ENCODE assay signal across 9 cellular contexts in genomic region chr1:100463809-100464424, GRCh38.
A peak's percentile ranks its signal among the peaks of the same experiment; 100 is the strongest.
DNase-seq lines count a peak whose midpoint lies in the region; ATAC-seq, FAIRE-seq and TF ChIP-seq lines count a peak whose summit lies in the region.
"Had no signal": no experiment of that assay in that cellular context is flagged by ENCODE, and none has a peak within 500 bp of the region (broad histone marks: within the 10 kb centered on the region; RNA-seq: fewer than 3 reads in every experiment).

No MANE protein-coding gene starts in this region.

- H2AFZ ChIP-seq in OCI-LY1 (ENCODE audit: low read length): no peak overlapping the region

- H3K4me2 ChIP-seq in OCI-LY1 (ENCODE audit: low read length): peak overlapping the region; percentile 21; the same call in 1 of the 2 replicates

- no peaks in the 10 kb centered on the region for H3K9me2 ChIP-seq in OCI-LY1 (ENCODE audit: low read depth, low read length)

- H3K27ac ChIP-seq in OCI-LY1 (ENCODE audit: low read depth, low read length, poor library complexity, severe bottlenecking): no peak overlapping the region
- H3K27ac ChIP-seq: epithelial cell of prostate had no signal

- no peak for FAIRE-seq in HTR-8/SVneo (lab: Jason Lieb, UNC)

- TF ChIP-seq CTCF in OCI-LY1 (IDR thresholded peaks at IDR 0.05; ENCODE audit: low read length) (peak; percentile 95), osteocyte (IDR thresholded peaks at IDR 0.05) (peak; percentile 84)

- H3K27ac Mint-ChIP-seq in osteocyte (ENCODE audit: unreplicated experiment): no peak overlapping the region

- no peaks in the 10 kb centered on the region for H3K36me3 ChIP-seq in OCI-LY1 (ENCODE audit: insufficient read depth, low read length)

- no peaks in the 10 kb centered on the region for H3K79me2 ChIP-seq in OCI-LY1 (ENCODE audit: insufficient read depth, low read length)

- H3K9me3 ChIP-seq in OCI-LY1 (ENCODE audit: low read length): no peaks in the 10 kb centered on the region

- H4K20me1 ChIP-seq in OCI-LY1 (ENCODE audit: insufficient read depth, low read length): no peaks in the 10 kb centered on the region

- no peak overlapping the region for H3K4me3 ChIP-seq in OCI-LY1 (ENCODE audit: low read depth, low read length, poor library complexity, severe bottlenecking)

- peaks cover 12% of the 10 kb centered on the region for H3K4me1 Mint-ChIP-seq in osteocyte (ENCODE audit: unreplicated experiment)

- no peak overlapping the region for H3K9ac ChIP-seq in OCI-LY1 (ENCODE audit: low read length)

- no peaks in the 10 kb centered on the region for H3F3A ChIP-seq in OCI-LY1 (ENCODE audit: insufficient read depth, low read length)

- no peaks in the 10 kb centered on the region for H3K27me3 Mint-ChIP-seq in osteocyte (ENCODE audit: unreplicated experiment)

- peaks cover 10% of the 10 kb centered on the region for H3K4me1 ChIP-seq in OCI-LY1 (ENCODE audit: insufficient read depth, low read length, severe bottlenecking)

- DNase-seq in ELF-1 (ENCODE audit: low read depth, low spot score): peak; percentile 71
- peak; percentile 26 for DNase-seq in HTR-8/SVneo (ENCODE audit: insufficient read length, low spot score)
- peak; percentile 38 for DNase-seq in activated gamma-delta T cell treated with anti-CD3 and anti-CD28 coated beads, Interleukin-2, amount 50 U/mL, for 16 hours (ENCODE audit: low read depth)
- peak; percentile 29 for DNase-seq in foreskin melanocyte
- no peak for DNase-seq in osteocyte (ENCODE audit: extremely low spot score, unreplicated experiment)
- no peak for DNase-seq in GOT3 (lab: John Stamatoyannopoulos, UW)

- H3K27me3 ChIP-seq in OCI-LY1 (ENCODE audit: insufficient read depth, low read length): no peaks in the 10 kb centered on the region

- no peak overlapping the region for H3K4me3 Mint-ChIP-seq in osteocyte (ENCODE audit: unreplicated experiment)

- H3K36me3 Mint-ChIP-seq in osteocyte (ENCODE audit: unreplicated experiment): no peaks in the 10 kb centered on the region

- H3K9me3 Mint-ChIP-seq in osteocyte (ENCODE audit: unreplicated experiment): no peaks in the 10 kb centered on the region

- peak; percentile 92 for ATAC-seq in GM21528 (IDR thresholded peaks at IDR 0.05; ENCODE audit: low FRiP score, unreplicated experiment)

Comparison
In these comparisons a context has a peak if more than half of its experiments do, and no peak if none do; other contexts are left out.
1. DNase-seq: peak in ELF-1 (single experiment), HTR-8/SVneo (single experiment), activated gamma-delta T cell treated with anti-CD3 and anti-CD28 coated beads, Interleukin-2, amount 50 U/mL, for 16 hours (single experiment) and foreskin melanocyte (single experiment); none in osteocyte (single experiment) and GOT3 (single experiment).